8 cellular contexts compared by ENCODE assay signal in genomic region chr3:156676467-156677119, GRCh38. TPM values are rescaled to one million over a fixed set of nuclear protein-coding genes. Genes with fewer than 3 reads are reported as not detected.
DNase-seq lines count a peak whose midpoint lies in the region; ATAC-seq and TF ChIP-seq lines count a peak whose summit lies in the region.

No MANE protein-coding gene starts in this region.

- H4K20me1 ChIP-seq in PC-9 (ENCODE audit: insufficient read depth): peaks cover 53% of the 10 kb centered on the region

- H3K27ac ChIP-seq in PC-9 (peak overlapping the region; percentile 85; the same call in 1 of the 2 replicates), epithelial cell of prostate (peak overlapping the region; percentile 89)

- H3K36me3 ChIP-seq in H7 (replicated peaks; ENCODE audit: control insufficient read depth, insufficient read depth, low read length) (peaks cover 5% of the 10 kb centered on the region), PC-9 (ENCODE audit: low read depth) (peaks cover 43% of the 10 kb centered on the region)

- H3K9me3 ChIP-seq in PC-9 (ENCODE audit: insufficient read depth, low read depth): no peaks in the 10 kb centered on the region

- no peak for ATAC-seq in HG02678 (IDR thresholded peaks at IDR 0.05; ENCODE audit: unreplicated experiment)

- peak overlapping the region; percentile 88; the same call in 1 of the 2 replicates for H3K4me3 ChIP-seq in H7 (ENCODE audit: insufficient read depth, low read depth, low read length)
- peak overlapping the region; percentile 70 for H3K4me3 ChIP-seq in PC-9
- peak overlapping the region; percentile 88 for H3K4me3 ChIP-seq in retinal pigment epithelial cell (ENCODE audit: low read length)

- POLR2A ChIA-PET in PC-9 (lab: Charles Lee; ENCODE audit: unreplicated experiment) (interaction anchor here (0.5 to 1.6 kb wide), 2 partner anchors 164 to 412 kb away, joined by 3 to 11 read pairs; no protein-coding TSS in a partner anchor), HEK293T (lab: Yijun Ruan, JAX) (interaction anchor here (2.6 kb wide), 1 partner anchor 412 kb away, joined by 11 read pairs; no protein-coding TSS in a partner anchor)

- intact Hi-C loops in PC-9 (cut with micrococcal nuclease; ENCODE audit: unreplicated experiment): loop anchor here (10.0 kb wide), 1 partner anchor 222 kb away; no protein-coding TSS in a partner anchor
- intact Hi-C loops in head of caudate nucleus (cut with DNase I): loop anchor here (5.0 kb wide), 2 partner anchors 141 to 461 kb away; no protein-coding TSS in a partner anchor

- no peaks in the 10 kb centered on the region for H3K9me2 ChIP-seq in PC-9 (ENCODE audit: insufficient read depth)

- no peak for DNase-seq in H7
- DNase-seq in PC-9: peak in 1 of 2 experiments; percentile 65
- peak; percentile 39 for DNase-seq in epithelial cell of prostate (ENCODE audit: low read depth, low spot score)
- no peak for DNase-seq in retinal pigment epithelial cell (ENCODE audit: low read depth)
- no peak for DNase-seq in head of caudate nucleus
- DNase-seq in HEK293T (ENCODE audit: extremely low spot score): no peak
- no peak for DNase-seq in KG1 (lab: John Stamatoyannopoulos, UW)

- CTCF ChIA-PET in PC-9 (lab: Charles Lee) (interaction anchor here (1.4 kb wide), 1 partner anchor 411 kb away, joined by 7 read pairs; no protein-coding TSS in a partner anchor), HEK293T (lab: Yijun Ruan, JAX) (interaction anchor here (0.5 kb wide), 1 partner anchor 228 kb away, joined by 3 read pairs; no protein-coding TSS in a partner anchor)

- TF ChIP-seq CTCF in PC-9 (conservative IDR thresholded peaks at IDR 0.05) (no peak), retinal pigment epithelial cell (conservative IDR thresholded peaks at IDR 0.05; ENCODE audit: low read depth, low read length) (no peak)

- BruUV-seq in PC-9 (replicated peaks; lab: Mats Ljungman, UMichigan): no TSS peak

- peaks cover 71% of the 10 kb centered on the region for H3K79me2 ChIP-seq in PC-9 (ENCODE audit: low read depth)

- peaks cover 67% of the 10 kb centered on the region for H3K4me1 ChIP-seq in PC-9 (replicated peaks; ENCODE audit: insufficient read depth)

- no peak overlapping the region for H2AFZ ChIP-seq in PC-9

- peak overlapping the region; percentile 92 for H3K4me2 ChIP-seq in PC-9

- peaks cover 2% of the 10 kb centered on the region for H3K27me3 ChIP-seq in H7 (ENCODE audit: control insufficient read depth, insufficient read depth, low read length)
- H3K27me3 ChIP-seq in PC-9 (ENCODE audit: insufficient read depth, low read depth): no peaks in the 10 kb centered on the region

- H3F3A ChIP-seq in PC-9 (ENCODE audit: insufficient read depth, low read depth): peaks cover 28% of the 10 kb centered on the region

TF ChIP-seq in HEK293T, 16 proteins besides CTCF, POLR2A, EP300 and RAD21:
- TF ChIP-seq SP1 (IDR thresholded peaks at IDR 0.05) (no peak), ZNF384 (IDR thresholded peaks at IDR 0.05) (no peak), PKNOX1 (IDR thresholded peaks at IDR 0.05) (no peak), ELF4 (IDR thresholded peaks at IDR 0.05) (no peak), SUZ12 (IDR thresholded peaks at IDR 0.05) (no peak), BHLHE40 (IDR thresholded peaks at IDR 0.05; ENCODE audit: borderline replicate concordance) (no peak), NFRKB (IDR thresholded peaks at IDR 0.05) (no peak), TARDBP (IDR thresholded peaks at IDR 0.05) (no peak), FOXK2 (IDR thresholded peaks at IDR 0.05) (no peak), ARNT (IDR thresholded peaks at IDR 0.05) (no peak), FOXA1 (IDR thresholded peaks at IDR 0.05) (no peak), L3MBTL2 (conservative IDR thresholded peaks at IDR 0.05) (no peak), FOXM1 (IDR thresholded peaks at IDR 0.05; ENCODE audit: borderline replicate concordance) (no peak), CTBP1 (IDR thresholded peaks at IDR 0.05; ENCODE audit: borderline replicate concordance) (no peak), LEF1 (IDR thresholded peaks at IDR 0.05; ENCODE audit: borderline replicate concordance) (no peak)

RNA-seq across cellular contexts. Expression of gene TIPARP, which starts 2.2 kb away (rescaled TPM):
- total RNA-seq in H7 (2014; rRNA removed; shearing (Covaris generic)): 13.3 and 13.4 TPM in 2 replicates
- 30.3 and 35.0 TPM in 2 replicates for total RNA-seq in PC-9 (2021)
